8 cellular contexts compared by ENCODE assay signal in genomic region chr7:151059362-151060112, GRCh38. TPM values are rescaled to one million over a fixed set of nuclear protein-coding genes. Genes with fewer than 3 reads are reported as not detected.
DNase-seq lines count a peak whose midpoint lies in the region; ATAC-seq and TF ChIP-seq lines count a peak whose summit lies in the region.

SLC4A2 (plus strand) TSS chr7:151059589; CDS start chr7:151061988, 2,399 bp downstream.

- ATAC-seq in GM18861 (IDR thresholded peaks at IDR 0.05; ENCODE audit: unreplicated experiment) (peak; percentile 22), HG03342 (IDR thresholded peaks at IDR 0.05; ENCODE audit: unreplicated experiment) (peak; percentile 32), mucosa of descending colon (peak; percentile 63)

- peaks cover 26% of the 10 kb centered on the region for H3K79me2 ChIP-seq in OCI-LY3 (ENCODE audit: low read length)

- H3K4me1 ChIP-seq in OCI-LY3 (ENCODE audit: low read length): peaks cover 16% of the 10 kb centered on the region
- peaks cover 36% of the 10 kb centered on the region for H3K4me1 ChIP-seq in mucosa of descending colon (ENCODE audit: low read depth)

- H3K27me3 ChIP-seq in OCI-LY3 (ENCODE audit: low read depth, low read length): no peaks in the 10 kb centered on the region

- peak; percentile 94 for DNase-seq in AG08396 (ENCODE audit: low spot score)
- DNase-seq in activated T-cell treated with anti-CD3 and anti-CD28 coated beads, Interleukin-2, amount 50 U/mL, for 1 hour: peak; percentile 82
- DNase-seq in epithelial cell of prostate (ENCODE audit: low read depth, low spot score): no peak
- peak; percentile 86 to 91 (median 90) for DNase-seq in mucosa of descending colon
- peak; percentile 42 for DNase-seq in stimulated activated CD8-positive, alpha-beta memory T cell treated with anti-CD3 and anti-CD28 coated beads, Interleukin-7, amount 100 ng/mL, for 24 hours (ENCODE audit: low read depth)

- peak within 1 kb of the TSS; percentile 49; the same call in 1 of the 2 replicates for H2AFZ ChIP-seq in OCI-LY3 (ENCODE audit: low read depth, low read length)

- H3K27ac ChIP-seq in OCI-LY3 (ENCODE audit: low read length) (peak within 1 kb of the TSS; percentile 72), epithelial cell of prostate (peak within 1 kb of the TSS; percentile 94)

- H3K9ac ChIP-seq in OCI-LY3 (ENCODE audit: low read length): peak within 1 kb of the TSS; percentile 87

- H3K9me3 ChIP-seq in OCI-LY3 (ENCODE audit: insufficient read depth, low read length) (no peaks in the 10 kb centered on the region), mucosa of descending colon (no peaks in the 10 kb centered on the region)

- peaks cover 12% of the 10 kb centered on the region for H4K20me1 ChIP-seq in OCI-LY3 (ENCODE audit: insufficient read depth, low read length)

- H3K4me3 ChIP-seq in OCI-LY3 (ENCODE audit: low read length) (peak within 1 kb of the TSS; percentile 90), mucosa of descending colon (peak within 1 kb of the TSS; percentile 50)

- intact Hi-C loops in mucosa of descending colon (cut with DNase I, micrococcal nuclease): no loop called here

- peak within 1 kb of the TSS; percentile 99 for H3K4me2 ChIP-seq in OCI-LY3 (ENCODE audit: low read length)

- H3K36me3 ChIP-seq in OCI-LY3 (replicated peaks; ENCODE audit: low read depth, low read length) (peaks cover 2% of the 10 kb centered on the region), mucosa of descending colon (ENCODE audit: low read depth) (no peaks in the 10 kb centered on the region)

- TF ChIP-seq CTCF in OCI-LY3 (IDR thresholded peaks at IDR 0.05; ENCODE audit: low read depth, low read length): peak; percentile 46
- peak; percentile 26 for TF ChIP-seq CTCF in mucosa of descending colon (IDR thresholded peaks at IDR 0.05)

RNA-seq across cellular contexts. Expression of gene SLC4A2, which starts in this region (rescaled TPM):
- total RNA-seq in mucosa of descending colon: 100 to 1,000 TPM in 1 of 3 donors, 10 to 100 TPM in 2; 82.2 to 168 (median 89.5) TPM
